In the genomic region with DNA sequence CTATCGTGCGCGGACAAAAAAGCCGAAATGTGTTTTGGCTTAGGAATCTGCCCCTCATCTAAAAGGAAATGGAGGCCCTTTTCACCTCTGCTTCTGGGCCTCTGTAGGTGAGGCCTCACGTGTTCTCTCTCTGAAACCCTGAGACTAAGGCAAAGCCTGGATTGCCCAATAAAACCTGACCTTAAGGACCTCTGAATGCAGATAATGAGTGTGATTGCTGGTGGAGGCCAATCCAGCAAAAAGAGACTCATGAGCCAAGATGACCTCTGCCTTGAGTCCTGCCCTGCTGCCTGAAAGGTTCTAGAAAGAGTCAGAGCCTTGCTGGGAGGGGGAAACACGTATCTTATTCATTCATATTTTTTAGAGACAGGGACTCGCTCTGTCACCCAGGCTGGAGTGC, we compare ENCODE assay signal across 26 cellular contexts. TPM values are rescaled to one million over a fixed set of nuclear protein-coding genes. Genes with fewer than 3 reads are reported as not detected.
A peak's percentile ranks its signal among the peaks of the same experiment; 100 is the strongest.
DNase-seq lines count a peak whose midpoint lies in the region; ATAC-seq and TF ChIP-seq lines count a peak whose summit lies in the region.
"Had no signal": no experiment of that assay in that cellular context is flagged by ENCODE, and none has a peak within 500 bp of the region (broad histone marks: within the 10 kb centered on the region; RNA-seq: fewer than 3 reads in every experiment).

No MANE protein-coding gene starts in this region.

- H4K8ac ChIP-seq in IMR-90 (ENCODE audit: low read depth in 2 of 2, low read length in 2 of 2) (no peak overlapping the region), trophoblast cell (ENCODE audit: low read depth, low read length) (no peak overlapping the region)

- no peak for TF ChIP-seq POLR2A in IMR-90 (IDR thresholded peaks at IDR 0.05; ENCODE audit: low read depth, low read length)
- no peak for TF ChIP-seq POLR2A in suprapubic skin (IDR thresholded peaks at IDR 0.05)
- TF ChIP-seq POLR2A in vagina (IDR thresholded peaks at IDR 0.05) = no peak

- peaks cover 6% of the 10 kb centered on the region for H4K20me1 ChIP-seq in IMR-90 (ENCODE audit: insufficient read depth, low read length)

- H3K4me1 ChIP-seq in IMR-90 (ENCODE audit: control insufficient read depth, insufficient read depth, low read length) = no peaks in the 10 kb centered on the region
- H3K4me1 ChIP-seq in trophoblast cell (ENCODE audit: control insufficient read depth in 1 of 2, insufficient read depth in 2 of 2, low read length in 2 of 2) = peaks cover 4% of the 10 kb centered on the region in 2 experiments
- peaks cover 25% of the 10 kb centered on the region for H3K4me1 ChIP-seq in suprapubic skin
- peaks cover 22% of the 10 kb centered on the region for H3K4me1 ChIP-seq in vagina

- in situ Hi-C loops in IMR-90 (cut with MboI; ENCODE audit: low sequenced_read_pairs) = no loop called here

- 65% methylated on average over 4 of the region's 7 CpGs; no CpG with 5 or more reads in 1 of the 2 experiments for WGBS in IMR-90 (ENCODE audit: extremely low coverage in 2 of 2, insufficient read length in 1 of 2), 2 experiments
- no CpG with 5 or more reads among the region's 7 CpGs for WGBS in trophoblast cell (ENCODE audit: extremely low coverage, insufficient coverage, insufficient read length)
- 90% methylated on average over 7 of the region's 7 CpGs for WGBS in suprapubic skin

- BruUV-seq in IMR-90 (replicated peaks; lab: Mats Ljungman, UMichigan) = no TSS peak

- TF ChIP-seq RAD21 in IMR-90 (IDR thresholded peaks at IDR 0.05; ENCODE audit: low read length) = no peak

- H3K27me3 Mint-ChIP-seq in CD14-positive monocyte (ENCODE audit: low read depth in 3 of 3) = peaks cover 0 to 4% (median 0%) of the 10 kb centered on the region in 3 donors
- H3K27me3 Mint-ChIP-seq in dendritic cell treated with granulocyte-macrophage colony-stimulating factor and Interleukin-4, amounts not matched to agents 40 ng/mL and 50 ng/mL, for 4 days = no peaks in the 10 kb centered on the region

- no peak for TF ChIP-seq CTCF in CD14-positive monocyte (IDR thresholded peaks at IDR 0.05)
- TF ChIP-seq CTCF in IMR-90 (conservative IDR thresholded peaks at IDR 0.05; ENCODE audit: low read depth, low read length) = no peak
- TF ChIP-seq CTCF in suprapubic skin (IDR thresholded peaks at IDR 0.05) = no peak
- TF ChIP-seq CTCF in vagina (IDR thresholded peaks at IDR 0.05) = no peak

- DNase-seq in CD14-positive monocyte (ENCODE audit: low spot score) = no peak
- DNase-seq in IMR-90 = no peak
- DNase-seq in trophoblast cell = peak; percentile 60 to 91
- no peak for DNase-seq in suprapubic skin (ENCODE audit: low spot score in 2 of 2)
- no peak for DNase-seq in vagina (ENCODE audit: extremely low spot score in 2 of 2)
- DNase-seq in H7 = no peak
- DNase-seq: CD4-positive, alpha-beta memory T cell; COR-L47; EL; GF-D8; MM.1S; NCI-H2029; NCI-H446; NCI-H524 treated with DMSO at 0.1 percent for 48 hours; NCI-H774; NK-92 treated with Interleukin-12 subunit alpha and Interleukin-12 subunit beta, amount 100 ng/mL, for 24 hours; SHP77 had no signal

- H3K4me1 Mint-ChIP-seq in CD14-positive monocyte = peaks cover 44% of the 10 kb centered on the region
- H3K4me1 Mint-ChIP-seq in dendritic cell treated with granulocyte-macrophage colony-stimulating factor and Interleukin-4, amounts not matched to agents 40 ng/mL and 50 ng/mL, for 4 days (ENCODE audit: low read depth) = peaks cover 75% of the 10 kb centered on the region

- H3K9ac ChIP-seq in IMR-90 (ENCODE audit: low read depth, low read length) (no peak overlapping the region), trophoblast cell (ENCODE audit: low read length) (no peak overlapping the region)
- H3K9ac ChIP-seq: BLaER1, KMS-11 had no signal

- H3K4me3 ChIP-seq in IMR-90 (ENCODE audit: insufficient read depth, low read depth, low read length) (no peak overlapping the region), trophoblast cell (ENCODE audit: low read depth, low read length) (no peak overlapping the region), suprapubic skin (no peak overlapping the region), vagina (no peak overlapping the region), H7 (ENCODE audit: insufficient read depth, low read depth, low read length) (no peak overlapping the region)
- H3K4me3 ChIP-seq: BLaER1 had no signal

- H2AK5ac ChIP-seq in IMR-90 (ENCODE audit: low read depth, low read length) (no peak overlapping the region), trophoblast cell (ENCODE audit: low read length) (no peak overlapping the region)

- H2BK120ac ChIP-seq in IMR-90 (ENCODE audit: low read depth, low read length) = no peak overlapping the region
- no peak overlapping the region for H2BK120ac ChIP-seq in trophoblast cell (ENCODE audit: insufficient read depth, low read length, poor library complexity)

- POLR2A ChIA-PET in IMR-90 (lab: Charles Lee; ENCODE audit: unreplicated experiment) = no interaction called here

- H3K4me2 ChIP-seq in IMR-90 (ENCODE audit: low read depth, low read length) (no peak overlapping the region), trophoblast cell (ENCODE audit: low read length) (no peak overlapping the region)
- H3K4me2 ChIP-seq: BLaER1, KMS-11 had no signal

- intact Hi-C loops in CD14-positive monocyte (cut with micrococcal nuclease) = no loop called here
- intact Hi-C loops in IMR-90 (cut with micrococcal nuclease) = no loop called here
- intact Hi-C loops in dendritic cell treated with granulocyte-macrophage colony-stimulating factor and Interleukin-4, amounts not matched to agents 40 ng/mL and 50 ng/mL, for 4 days (cut with micrococcal nuclease) = no loop called here
- intact Hi-C loops in vagina (cut with DNase I) = no loop called here

- H3K27ac ChIP-seq in IMR-90 (ENCODE audit: insufficient read depth, low read length) (no peak overlapping the region), trophoblast cell (ENCODE audit: low read depth, low read length) (peak overlapping the region; percentile 3), suprapubic skin (no peak overlapping the region), vagina (no peak overlapping the region)
- H3K27ac ChIP-seq: BLaER1, KMS-11, RWPE1 had no signal

- H3K4ac ChIP-seq in IMR-90 (ENCODE audit: low read depth, low read length) (no peak overlapping the region), trophoblast cell (ENCODE audit: low read depth, low read length) (no peak overlapping the region)

- no peaks in the 10 kb centered on the region for H3K36me3 ChIP-seq in IMR-90 (ENCODE audit: control insufficient read depth, insufficient read depth, low read length)
- no peaks in the 10 kb centered on the region for H3K36me3 ChIP-seq in trophoblast cell (ENCODE audit: control insufficient read depth in 1 of 2, insufficient read depth in 2 of 2, low read length in 2 of 2)
- no peaks in the 10 kb centered on the region for H3K36me3 ChIP-seq in suprapubic skin
- H3K36me3 ChIP-seq in vagina = no peaks in the 10 kb centered on the region
- no peaks in the 10 kb centered on the region for H3K36me3 ChIP-seq in H7 (replicated peaks; ENCODE audit: control insufficient read depth, insufficient read depth, low read length)

- H3K14ac ChIP-seq in IMR-90 (replicated peaks; ENCODE audit: low read depth, low read length) (no peak overlapping the region), trophoblast cell (ENCODE audit: low read length) (no peak overlapping the region)

- no peak overlapping the region for H4K12ac ChIP-seq in trophoblast cell (ENCODE audit: low read depth, low read length)

- H4K91ac ChIP-seq in IMR-90 (ENCODE audit: insufficient read depth, low read depth, low read length) = no peak overlapping the region
- no peak overlapping the region for H4K91ac ChIP-seq in trophoblast cell (ENCODE audit: low read depth, low read length)

- peaks cover 0 to 4% (median 0%) of the 10 kb centered on the region in 7 donors for H3K9me3 Mint-ChIP-seq in CD14-positive monocyte
- H3K9me3 Mint-ChIP-seq in dendritic cell treated with granulocyte-macrophage colony-stimulating factor and Interleukin-4, amounts not matched to agents 40 ng/mL and 50 ng/mL, for 4 days = no peaks in the 10 kb centered on the region
- H3K9me3 Mint-ChIP-seq: CD4-positive, alpha-beta memory T cell had no signal

- H3K56ac ChIP-seq in IMR-90 (ENCODE audit: extremely low read depth, insufficient read depth, low read length) = no peak overlapping the region

- peak overlapping the region; percentile 65 for H2AK9ac ChIP-seq in IMR-90 (replicated peaks; ENCODE audit: low read depth, low read length, poor library complexity)

- H3K79me2 ChIP-seq in trophoblast cell (ENCODE audit: control insufficient read depth, insufficient read depth, low read length, poor library complexity) = no peaks in the 10 kb centered on the region

- peaks cover 6% of the 10 kb centered on the region for H3K9me3 ChIP-seq in IMR-90 (ENCODE audit: control insufficient read depth, insufficient read depth, low read length)
- peaks cover 10% of the 10 kb centered on the region for H3K9me3 ChIP-seq in trophoblast cell (ENCODE audit: insufficient read depth, low read depth, low read length)
- H3K9me3 ChIP-seq in suprapubic skin = no peaks in the 10 kb centered on the region
- H3K9me3 ChIP-seq in vagina = no peaks in the 10 kb centered on the region
- H3K9me3 ChIP-seq: BLaER1 had no signal

- no peak overlapping the region for H3K4me3 Mint-ChIP-seq in CD14-positive monocyte
- H3K4me3 Mint-ChIP-seq in dendritic cell treated with granulocyte-macrophage colony-stimulating factor and Interleukin-4, amounts not matched to agents 40 ng/mL and 50 ng/mL, for 4 days = no peak overlapping the region
- H3K4me3 Mint-ChIP-seq: CD4-positive, alpha-beta memory T cell had no signal

- H3K79me1 ChIP-seq in IMR-90 (ENCODE audit: low read depth in 1 of 2, low read length in 2 of 2) (no peaks in the 10 kb centered on the region), trophoblast cell (ENCODE audit: low read length) (no peaks in the 10 kb centered on the region)

- no peak overlapping the region for H2BK12ac ChIP-seq in trophoblast cell (ENCODE audit: low read length)

- peaks cover 71% of the 10 kb centered on the region for H3K27me3 ChIP-seq in IMR-90 (ENCODE audit: control insufficient read depth, insufficient read depth, low read length)
- peaks cover 25% of the 10 kb centered on the region for H3K27me3 ChIP-seq in trophoblast cell (ENCODE audit: insufficient read depth, low read length)
- peaks cover 28% of the 10 kb centered on the region for H3K27me3 ChIP-seq in suprapubic skin
- H3K27me3 ChIP-seq in vagina = peaks cover 5% of the 10 kb centered on the region
- peaks cover 33% of the 10 kb centered on the region for H3K27me3 ChIP-seq in H7 (ENCODE audit: control insufficient read depth, insufficient read depth, low read length)

- H2AFZ ChIP-seq in IMR-90 (replicated peaks; ENCODE audit: low read length, poor library complexity) = no peak overlapping the region
- H2AFZ ChIP-seq in trophoblast cell (ENCODE audit: insufficient read depth, low read length, poor library complexity) = no peak overlapping the region

- no peak overlapping the region for H4K5ac ChIP-seq in IMR-90 (ENCODE audit: low read depth, low read length)

- dilution Hi-C loops in IMR-90 (cut with HindIII; ENCODE audit: low sequenced_read_pairs, unreplicated experiment) = no loop called here

- peak overlapping the region in 4 of 7 donors; percentile 2 to 67 (median 24) for H3K27ac Mint-ChIP-seq in CD14-positive monocyte
- H3K27ac Mint-ChIP-seq in dendritic cell treated with granulocyte-macrophage colony-stimulating factor and Interleukin-4, amounts not matched to agents 40 ng/mL and 50 ng/mL, for 4 days = peak overlapping the region; percentile 51

- H2BK15ac ChIP-seq in IMR-90 (ENCODE audit: low read depth, low read length) = no peak overlapping the region

- CTCF ChIA-PET in IMR-90 (lab: Yijun Ruan, JAX) = no interaction called here

- no peak overlapping the region for H2BK20ac ChIP-seq in IMR-90 (ENCODE audit: low read depth, low read length)

- H3K9me1 ChIP-seq in IMR-90 (ENCODE audit: insufficient read depth, low read length) = no peaks in the 10 kb centered on the region

- no peak overlapping the region for H3K23ac ChIP-seq in IMR-90 (ENCODE audit: low read depth, low read length)
- no peak overlapping the region for H3K23ac ChIP-seq in trophoblast cell (ENCODE audit: low read length)

- ATAC-seq in IMR-90 (ENCODE audit: low read depth) = no peak
- ATAC-seq: Panc1 had no signal

- H3K36me3 Mint-ChIP-seq in CD14-positive monocyte = peaks cover 39 to 69% of the 10 kb centered on the region in 2 donors
- H3K36me3 Mint-ChIP-seq in dendritic cell treated with granulocyte-macrophage colony-stimulating factor and Interleukin-4, amounts not matched to agents 40 ng/mL and 50 ng/mL, for 4 days (ENCODE audit: low read depth) = peaks cover 89% of the 10 kb centered on the region
- H3K36me3 Mint-ChIP-seq: CD4-positive, alpha-beta memory T cell had no signal

- no peak for TF ChIP-seq EP300 in suprapubic skin (IDR thresholded peaks at IDR 0.05)

- H2BK5ac ChIP-seq in IMR-90 (ENCODE audit: low read depth, low read length, poor library complexity, severe bottlenecking) (no peak overlapping the region), trophoblast cell (ENCODE audit: low read depth, low read length, poor library complexity) (no peak overlapping the region)

- H3K18ac ChIP-seq in IMR-90 (ENCODE audit: low read depth, low read length) (no peak overlapping the region), trophoblast cell (ENCODE audit: low read length) (no peak overlapping the region)

RNA-seq across cellular contexts. Expression of gene ABR, which starts 44.5 kb away (rescaled TPM):
- polyA plus RNA-seq in CD14-positive monocyte (10 to 100 TPM; 19.8 to 26.0 TPM), IMR-90 (2012; rRNA removed) (79.7 and 111 TPM in 2 replicates)
- total RNA-seq in IMR-90 (2012; rRNA removed) (24.7 and 28.3 TPM in 2 replicates), suprapubic skin (100 to 1,000 TPM in 2 of 4 donors, 10 to 100 TPM in 2; 78.0 to 208 (median 106) TPM), vagina (90.8 TPM)
- polyA plus RNA-seq in IMR-90 (2012; cell fraction: cytosol; rRNA removed) = 97.0 and 129 TPM in 2 replicates
- polyA plus RNA-seq in IMR-90 (2012; cell fraction: nucleus; rRNA removed; ENCODE audit: low replicate concordance) = 96.8 and 177 TPM in 2 replicates
- polyA plus RNA-seq in trophoblast cell (2013) = 41.9 and 42.2 TPM in 2 replicates
- total RNA-seq in H7 (2014; rRNA removed; shearing (Covaris generic)) = 24.6 and 31.6 TPM in 2 replicates

RNA-seq across cellular contexts. Expression of gene BHLHA9, which starts 45.9 kb away (rescaled TPM):
- polyA plus RNA-seq in CD14-positive monocyte (not detected), IMR-90 (2012; rRNA removed) (not detected in 2 replicates)
- total RNA-seq in IMR-90 (2012; rRNA removed) (not detected in 2 replicates), suprapubic skin (not detected), vagina (not detected)
- not detected in 2 replicates for polyA plus RNA-seq in IMR-90 (2012; cell fraction: cytosol; rRNA removed)
- not detected in 2 replicates for polyA plus RNA-seq in IMR-90 (2012; cell fraction: nucleus; rRNA removed; ENCODE audit: low replicate concordance)
- not detected in 2 replicates for polyA plus RNA-seq in trophoblast cell (2013)
- not detected in 2 replicates for total RNA-seq in H7 (2014; rRNA removed; shearing (Covaris generic))
- total RNA-seq: A172; CD4-positive, alpha-beta memory T cell; HT1080; SK-MEL-5 had no signal
- polyA plus RNA-seq: CD4-positive, alpha-beta memory T cell had no signal

RNA-seq across cellular contexts. Expression of gene TRARG1, which starts 55.1 kb away (rescaled TPM):
- polyA plus RNA-seq in CD14-positive monocyte (not detected), IMR-90 (2012; rRNA removed) (not detected in 2 replicates)
- total RNA-seq in IMR-90 (2012; rRNA removed) (not detected in 2 replicates), suprapubic skin (1 to 10 TPM; 1.2 to 7.2 (median 2.9) TPM), vagina (9.8 TPM)
- polyA plus RNA-seq in IMR-90 (2012; cell fraction: cytosol; rRNA removed) = not detected in 2 replicates
- not detected in 2 replicates for polyA plus RNA-seq in IMR-90 (2012; cell fraction: nucleus; rRNA removed; ENCODE audit: low replicate concordance)
- not detected in 2 replicates for polyA plus RNA-seq in trophoblast cell (2013)
- total RNA-seq in H7 (2014; rRNA removed; shearing (Covaris generic)) = not detected in 2 replicates
- total RNA-seq: A172; CD4-positive, alpha-beta memory T cell; H1; HT1080; SK-MEL-5 had no signal
- polyA plus RNA-seq: CD4-positive, alpha-beta memory T cell; H1 had no signal

Comparison
In these comparisons a context has a peak if more than half of its experiments do, and no peak if none do; other contexts are left out.
1. DNase-seq: peak in trophoblast cell (2 of 2); none in CD14-positive monocyte (single experiment), IMR-90 (single experiment), suprapubic skin (0 of 2), vagina (0 of 2) and H7 (single experiment).